13 cellular contexts compared by ENCODE assay signal in genomic region chr5:156971848-156972525, GRCh38.
"Had no signal": no experiment of that assay in that cellular context is flagged by ENCODE, and none has a peak within 500 bp of the region (broad histone marks: within the 10 kb centered on the region; RNA-seq: fewer than 3 reads in every experiment).

No MANE protein-coding gene starts in this region.

- H3K9me3 ChIP-seq: gastroesophageal sphincter had no signal

- H3K4me1 ChIP-seq: gastroesophageal sphincter, parathyroid adenoma had no signal

- ATAC-seq: activated T-cell treated with anti-CD3 and anti-CD28 coated beads, Interleukin-2, amount 50 U/mL, for 4 hours; effector memory CD8-positive, alpha-beta T cell; gastroesophageal sphincter; T-cell had no signal

- H3K27ac ChIP-seq: epithelial cell of prostate, gastroesophageal sphincter, parathyroid adenoma, WERI-Rb-1 had no signal

- DNase-seq: activated CD4-positive, alpha-beta T cell treated with anti-CD3 and anti-CD28 coated beads for 4 hours; activated T-cell treated with anti-CD3 and anti-CD28 coated beads, Interleukin-2, amount 50 U/mL, for 4 hours; amygdala; cerebellar nuclear complex; effector memory CD8-positive, alpha-beta T cell; stimulated activated CD4-positive, alpha-beta T cell treated with anti-CD3 and anti-CD28 coated beads, Interleukin-15, amount 100 ng/mL, for 24 hours; stimulated activated CD4-positive, alpha-beta T cell treated with anti-CD3 and anti-CD28 coated beads, Interleukin-4, amount 100 ng/mL, for 4 hours; T-cell; T1000; WERI-Rb-1 had no signal

- H3K4me3 ChIP-seq: gastroesophageal sphincter had no signal

- H3K36me3 ChIP-seq: gastroesophageal sphincter, WERI-Rb-1 had no signal

- H3K27me3 ChIP-seq: gastroesophageal sphincter had no signal
